ENCODE assay signal across 15 cellular contexts in the genomic region with DNA sequence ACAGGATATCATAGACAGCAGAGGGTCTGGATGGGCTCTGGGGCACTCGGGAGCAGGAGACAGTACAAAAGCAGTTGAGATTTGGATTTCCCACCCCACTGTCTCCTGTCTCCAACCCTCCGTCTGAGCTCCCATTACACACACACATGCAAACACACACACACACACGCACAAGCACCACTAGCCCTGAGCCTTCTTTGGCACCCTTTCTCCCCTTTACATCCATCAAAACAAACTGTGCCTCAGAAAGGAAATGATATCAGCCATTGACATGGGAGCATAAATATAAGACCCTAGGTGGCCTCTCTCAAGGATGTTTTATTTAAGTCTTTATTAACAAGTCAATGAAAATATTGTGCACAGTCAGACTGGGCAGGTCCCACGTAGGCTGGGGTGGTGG. TPM values are rescaled to one million over a fixed set of nuclear protein-coding genes. Genes with fewer than 3 reads are reported as not detected.
DNase-seq lines count a peak whose midpoint lies in the region; ATAC-seq and TF ChIP-seq lines count a peak whose summit lies in the region.
"Had no signal": no experiment of that assay in that cellular context is flagged by ENCODE, and none has a peak within 500 bp of the region (broad histone marks: within the 10 kb centered on the region; RNA-seq: fewer than 3 reads in every experiment).

No MANE protein-coding gene starts in this region.

- H3K4me3 Mint-ChIP-seq in CD8-positive, alpha-beta T cell: no peak overlapping the region
- H3K4me3 Mint-ChIP-seq: B cell; CD8-positive, alpha-beta memory T cell had no signal

- POLR2A ChIA-PET in CD8-positive, alpha-beta T cell (lab: Charles Lee): no interaction called here

- H4K20me1 ChIP-seq in osteoblast (ENCODE audit: insufficient read depth, low read length): no peaks in the 10 kb centered on the region
- H4K20me1 ChIP-seq: BLaER1 treated with 17β-estradiol and CSF1 and Interleukin-3, amounts not matched to agents 10 nM and 100 nM had no signal

- intact Hi-C loops in CD8-positive, alpha-beta T cell (cut with DNase I, micrococcal nuclease): loop anchor here in 1 of 2 experiments (5.0 kb wide), 1 partner anchor 72 kb away; no protein-coding TSS in a partner anchor

- H2AFZ ChIP-seq in osteoblast (ENCODE audit: low read length): no peak overlapping the region
- H2AFZ ChIP-seq: GM23248 had no signal

- H3K27me3 ChIP-seq in CD8-positive, alpha-beta T cell (ENCODE audit: insufficient read depth, low read length): no peaks in the 10 kb centered on the region
- peaks cover 9% of the 10 kb centered on the region for H3K27me3 ChIP-seq in osteoblast (ENCODE audit: insufficient read depth, low read length)

- H3K36me3 ChIP-seq in CD8-positive, alpha-beta T cell (ENCODE audit: insufficient read depth, low read length): no peaks in the 10 kb centered on the region
- no peaks in the 10 kb centered on the region for H3K36me3 ChIP-seq in SK-N-MC (ENCODE audit: insufficient read depth, low read length)
- no peaks in the 10 kb centered on the region for H3K36me3 ChIP-seq in osteoblast (ENCODE audit: insufficient read depth, low read length)
- H3K36me3 ChIP-seq: BLaER1 treated with 17β-estradiol and CSF1 and Interleukin-3, amounts not matched to agents 10 nM and 100 nM; HAP-1 had no signal

- no peaks in the 10 kb centered on the region for H3K79me2 ChIP-seq in osteoblast (ENCODE audit: insufficient read depth, low read length)

- H3K27ac ChIP-seq in CD8-positive, alpha-beta T cell (ENCODE audit: low read depth, low read length): no peak overlapping the region
- H3K27ac ChIP-seq in SK-N-MC (peak overlapping the region; percentile 36; the same call in 1 of the 2 replicates), osteoblast (ENCODE audit: low read depth, low read length) (no peak overlapping the region)
- H3K27ac ChIP-seq: BLaER1 treated with 17β-estradiol and CSF1 and Interleukin-3, amounts not matched to agents 10 nM and 100 nM; GM23248 had no signal

- H3K9me3 ChIP-seq in CD8-positive, alpha-beta T cell (ENCODE audit: low read length): no peaks in the 10 kb centered on the region
- H3K9me3 ChIP-seq in SK-N-MC (ENCODE audit: low read depth, low read length) (no peaks in the 10 kb centered on the region), osteoblast (ENCODE audit: low read depth, low read length) (no peaks in the 10 kb centered on the region)
- H3K9me3 ChIP-seq: BLaER1 treated with 17β-estradiol and CSF1 and Interleukin-3, amounts not matched to agents 10 nM and 100 nM; HAP-1 had no signal

- CTCF ChIA-PET in CD8-positive, alpha-beta T cell (lab: Charles Lee): interaction anchor here (6.3 kb wide), 1 partner anchor 135 kb away, joined by 52 read pairs; no protein-coding TSS in a partner anchor

- no peaks in the 10 kb centered on the region for H3K9me3 Mint-ChIP-seq in CD8-positive, alpha-beta T cell
- H3K9me3 Mint-ChIP-seq: CD8-positive, alpha-beta memory T cell had no signal

- H3K4me3 ChIP-seq in CD8-positive, alpha-beta T cell (ENCODE audit: low read depth, low read length): no peak overlapping the region
- H3K4me3 ChIP-seq in SK-N-MC (no peak overlapping the region), choroid plexus epithelial cell (ENCODE audit: low read depth, low read length) (no peak overlapping the region), osteoblast (ENCODE audit: insufficient read depth, low read length) (no peak overlapping the region)
- H3K4me3 ChIP-seq: BLaER1 treated with 17β-estradiol and CSF1 and Interleukin-3, amounts not matched to agents 10 nM and 100 nM; GM23248; HAP-1 had no signal

- DNase-seq in CD8-positive, alpha-beta T cell: no peak
- no peak for DNase-seq in SK-N-MC (ENCODE audit: low read depth, low spot score)
- peak; percentile 8 for DNase-seq in choroid plexus epithelial cell (ENCODE audit: low read depth)
- DNase-seq in osteoblast (ENCODE audit: insufficient read length, low spot score, missing footprints): peak; percentile 62
- DNase-seq in mesenteric fat pad (ENCODE audit: low spot score): no peak
- DNase-seq: COR-L47, GM23248 had no signal

- ATAC-seq in CD8-positive, alpha-beta T cell: no peak
- ATAC-seq in HG03139 (IDR thresholded peaks at IDR 0.05; ENCODE audit: unreplicated experiment) (no peak), HG03469 (IDR thresholded peaks at IDR 0.05; ENCODE audit: unreplicated experiment) (no peak)

- no peaks in the 10 kb centered on the region for H3K4me1 Mint-ChIP-seq in CD8-positive, alpha-beta T cell (ENCODE audit: low read depth)

- H3K9ac ChIP-seq in SK-N-MC (ENCODE audit: insufficient read length): no peak overlapping the region
- H3K9ac ChIP-seq: GM23248 had no signal

- no peaks in the 10 kb centered on the region for H3K4me1 ChIP-seq in CD8-positive, alpha-beta T cell (ENCODE audit: insufficient read depth, low read length)
- H3K4me1 ChIP-seq in osteoblast (ENCODE audit: insufficient read depth, low read length): no peaks in the 10 kb centered on the region
- H3K4me1 ChIP-seq: HAP-1 had no signal

- H3K27me3 Mint-ChIP-seq in CD8-positive, alpha-beta T cell (ENCODE audit: low read depth): peaks cover 9% of the 10 kb centered on the region

- peak overlapping the region; percentile 22 for H3K27ac Mint-ChIP-seq in CD8-positive, alpha-beta T cell
- H3K27ac Mint-ChIP-seq: B cell had no signal

- TF ChIP-seq CTCF in CD8-positive, alpha-beta T cell (IDR thresholded peaks at IDR 0.05): no peak
- TF ChIP-seq CTCF in choroid plexus epithelial cell (conservative IDR thresholded peaks at IDR 0.05; ENCODE audit: low read depth, low read length): no peak
- no peak for TF ChIP-seq CTCF in osteoblast (IDR thresholded peaks at IDR 0.05; ENCODE audit: extremely low read depth, low read depth, low read length)

- H3K4me2 ChIP-seq in osteoblast (ENCODE audit: insufficient read depth, low read length): no peak overlapping the region
- H3K4me2 ChIP-seq: BLaER1 treated with 17β-estradiol and CSF1 and Interleukin-3, amounts not matched to agents 10 nM and 100 nM had no signal

- no peaks in the 10 kb centered on the region for H3K36me3 Mint-ChIP-seq in CD8-positive, alpha-beta T cell
- H3K36me3 Mint-ChIP-seq: CD8-positive, alpha-beta memory T cell had no signal

RNA-seq across cellular contexts. Expression of a gene that starts 17.5 kb away (rescaled TPM):
- under 1 TPM in 1 of 2 experiments, not detected in 1; 0.08 TPM for total RNA-seq in CD8-positive, alpha-beta T cell
- total RNA-seq in osteoblast (under 0.01 TPM in 1 of 2 replicates, not detected in the other), mesenteric fat pad (0.06 TPM)
- total RNA-seq: A172, GM23248, H4 had no signal

RNA-seq across cellular contexts. Expression of a gene that starts 31.5 kb away (rescaled TPM):
- total RNA-seq in CD8-positive, alpha-beta T cell: 10 to 100 TPM; 19.6 to 26.8 TPM
- total RNA-seq in osteoblast (32.9 and 33.3 TPM in 2 replicates), mesenteric fat pad (36.5 TPM)

RNA-seq across cellular contexts. Expression of a gene that starts 37.3 kb away (rescaled TPM):
- not detected for total RNA-seq in CD8-positive, alpha-beta T cell
- total RNA-seq in osteoblast (not detected in 2 replicates), mesenteric fat pad (not detected)
- total RNA-seq: A172; B cell; CD8-positive, alpha-beta memory T cell; GM23248; H4 had no signal

RNA-seq across cellular contexts. Expression of a gene that starts 47.8 kb away (rescaled TPM):
- total RNA-seq in CD8-positive, alpha-beta T cell: under 1 TPM; 0.64 to 0.84 TPM
- total RNA-seq in osteoblast (0.59 TPM in 1 of 2 replicates, not detected in the other), mesenteric fat pad (0.58 TPM)
- total RNA-seq: A172, GM23248, H4 had no signal

Comparison
In these comparisons a context has a peak if more than half of its experiments do, and no peak if none do; other contexts are left out.
1. DNase-seq: peak in choroid plexus epithelial cell (single experiment) and osteoblast (single experiment); none in CD8-positive, alpha-beta T cell (0 of 7), SK-N-MC (single experiment) and mesenteric fat pad (single experiment).